12 cellular contexts compared by ENCODE assay signal in the genomic region with DNA sequence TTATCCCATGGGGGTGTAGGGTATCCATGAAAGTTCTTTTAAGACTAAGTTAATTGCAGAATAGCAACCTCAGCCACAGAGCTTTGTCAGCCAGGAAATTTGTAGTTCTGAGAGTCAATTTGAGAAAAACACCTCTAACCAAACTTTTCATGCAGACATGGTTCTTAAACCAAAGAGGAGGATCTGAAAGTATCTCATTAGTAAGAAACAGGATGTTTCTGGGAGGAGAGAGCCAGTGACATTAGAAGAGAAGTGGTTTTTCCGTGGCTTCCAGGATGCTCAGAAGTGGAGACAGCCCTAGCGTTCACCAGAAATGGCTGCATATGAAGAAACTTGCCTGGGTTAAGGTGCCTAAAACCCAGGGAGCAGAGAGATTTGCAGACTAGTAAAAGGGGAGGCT. TPM values are rescaled to one million over a fixed set of nuclear protein-coding genes. Genes with fewer than 3 reads are reported as not detected.
DNase-seq lines count a peak whose midpoint lies in the region; ATAC-seq and TF ChIP-seq lines count a peak whose summit lies in the region.
"Had no signal": no experiment of that assay in that cellular context is flagged by ENCODE, and none has a peak within 500 bp of the region (broad histone marks: within the 10 kb centered on the region; RNA-seq: fewer than 3 reads in every experiment).

No MANE protein-coding gene starts in this region.

- no peaks in the 10 kb centered on the region for H3K36me3 ChIP-seq in KMS-11 (ENCODE audit: insufficient read depth)
- H3K36me3 ChIP-seq: MG63 had no signal

- H3K4me3 ChIP-seq in KMS-11 (IDR thresholded peaks at IDR 0.05; ENCODE audit: insufficient read depth, low read depth, low read length) (no peak overlapping the region), dorsolateral prefrontal cortex (peak overlapping the region in 1 of 59 donors; percentile 4), coronary artery (no peak overlapping the region)
- H3K4me3 ChIP-seq: MG63, testis had no signal

- no peak for DNase-seq in dorsolateral prefrontal cortex
- no peak for DNase-seq in coronary artery (ENCODE audit: low spot score)
- no peak for DNase-seq in Ammon's horn (ENCODE audit: low spot score)
- DNase-seq: MG63, testis had no signal

- H3K27me3 ChIP-seq in KMS-11 (ENCODE audit: insufficient read depth, low read depth) (no peaks in the 10 kb centered on the region), dorsolateral prefrontal cortex (no peaks in the 10 kb centered on the region)
- H3K27me3 ChIP-seq: testis had no signal

- H3K4me1 ChIP-seq in KMS-11 (ENCODE audit: low read depth, poor library complexity, severe bottlenecking) = peaks cover 42% of the 10 kb centered on the region
- H3K4me1 ChIP-seq: testis had no signal

- H3K4me2 ChIP-seq in KMS-11 = peak overlapping the region; percentile 21; the same call in 1 of the 2 replicates

- H4K20me1 ChIP-seq in KMS-11 (ENCODE audit: insufficient read depth) = no peaks in the 10 kb centered on the region

- ATAC-seq in GM18511 (IDR thresholded peaks at IDR 0.05; ENCODE audit: unreplicated experiment) (peak; percentile 64), GM21515 (IDR thresholded peaks at IDR 0.05; ENCODE audit: unreplicated experiment) (peak; percentile 53), HG03439 (IDR thresholded peaks at IDR 0.05; ENCODE audit: unreplicated experiment) (no peak), GM18909 (IDR thresholded peaks at IDR 0.05; ENCODE audit: poor library complexity, unreplicated experiment) (no peak)
- ATAC-seq: Panc1 had no signal

- H3K79me2 ChIP-seq in KMS-11 (ENCODE audit: insufficient read depth, low read depth) = no peaks in the 10 kb centered on the region

- H2AFZ ChIP-seq in KMS-11 (ENCODE audit: low read depth) = no peak overlapping the region

- intact Hi-C loops in dorsolateral prefrontal cortex (cut with DNase I) = loop anchor here in 1 of 2 donors (5.0 kb wide), 1 partner anchor 33 kb away; no protein-coding TSS in a partner anchor

- H3K27ac ChIP-seq in KMS-11 = no peak overlapping the region
- peak overlapping the region in 36 of 59 donors; percentile 2 to 98 (median 42) for H3K27ac ChIP-seq in dorsolateral prefrontal cortex
- H3K27ac ChIP-seq in coronary artery = no peak overlapping the region
- H3K27ac ChIP-seq: testis had no signal

- TF ChIP-seq CTCF in KMS-11 (conservative IDR thresholded peaks at IDR 0.05; ENCODE audit: low read depth, low read length) (no peak), dorsolateral prefrontal cortex (IDR thresholded peaks at IDR 0.05 in 54 of 56, conservative IDR thresholded peaks at IDR 0.05 in 2 of 56; ENCODE audit: low read depth in 1 of 56, partially characterized antibody in 56 of 56) (no peak), coronary artery (IDR thresholded peaks at IDR 0.05) (no peak)

- no peak overlapping the region for H3K9ac ChIP-seq in KMS-11

RNA-seq across cellular contexts. Expression of a gene that starts 7.9 kb away (rescaled TPM):
- total RNA-seq in dorsolateral prefrontal cortex = 100 to 1,000 TPM; 319 to 543 (median 428) TPM
- total RNA-seq: bronchial epithelial cell had no signal

Comparison
In these comparisons a context has a peak if more than half of its experiments do, and no peak if none do; other contexts are left out.
1. ATAC-seq: peak in GM18511 (single experiment) and GM21515 (single experiment); none in HG03439 (single experiment) and GM18909 (single experiment).
2. H3K27ac ChIP-seq: peak in dorsolateral prefrontal cortex (36 of 59); none in KMS-11 (single experiment) and coronary artery (0 of 2).